ENCODE assay signal across 8 cellular contexts in genomic region chr1:89781494-89782126, GRCh38. TPM values are rescaled to one million over a fixed set of nuclear protein-coding genes. Genes with fewer than 3 reads are reported as not detected.
DNase-seq lines count a peak whose midpoint lies in the region; ATAC-seq and TF ChIP-seq lines count a peak whose summit lies in the region.

No MANE protein-coding gene starts in this region.

- DNase-seq in activated T-cell treated with anti-CD3 and anti-CD28 coated beads for 48 hours (ENCODE audit: low read depth), result peak; percentile 68
- DNase-seq in stimulated activated CD4-positive, alpha-beta T cell treated with anti-CD3 and anti-CD28 coated beads, Interleukin-4, amount 100 ng/mL, for 1 hour, result peak; percentile 84
- DNase-seq in AG08395 (ENCODE audit: low spot score), result no peak
- no peak for DNase-seq in AG08396 (ENCODE audit: low spot score)
- DNase-seq in osteoblast (ENCODE audit: insufficient read length, low spot score, missing footprints), result no peak
- DNase-seq in body of pancreas, result no peak

- H3K27me3 ChIP-seq in osteoblast (ENCODE audit: insufficient read depth, low read length) (peaks cover 3% of the 10 kb centered on the region), body of pancreas (no peaks in the 10 kb centered on the region)

- ATAC-seq in GM18873 (IDR thresholded peaks at IDR 0.05; ENCODE audit: low FRiP score, unreplicated experiment), result peak; percentile 73
- ATAC-seq in HG03108 (IDR thresholded peaks at IDR 0.05; ENCODE audit: unreplicated experiment), result peak; percentile 79
- no peak for ATAC-seq in body of pancreas

- H3K79me2 ChIP-seq in osteoblast (ENCODE audit: insufficient read depth, low read length), result no peaks in the 10 kb centered on the region

- H3K36me3 ChIP-seq in osteoblast (ENCODE audit: insufficient read depth, low read length) (no peaks in the 10 kb centered on the region), body of pancreas (replicated peaks in 1 of 2; ENCODE audit: insufficient read depth in 1 of 2, low read depth in 2 of 2) (no peaks in the 10 kb centered on the region)

- WGBS in body of pancreas, 2 donors, result 66 to 68% methylated on average over 4 of the region's 4 CpGs

- H3K4me3 ChIP-seq in osteoblast (ENCODE audit: insufficient read depth, low read length), result no peak overlapping the region
- H3K4me3 ChIP-seq in body of pancreas, result no peak overlapping the region

- no peaks in the 10 kb centered on the region for H4K20me1 ChIP-seq in osteoblast (ENCODE audit: insufficient read depth, low read length)

- TF ChIP-seq POLR2A in body of pancreas (IDR thresholded peaks at IDR 0.05), result no peak

- no peak overlapping the region for H3K4me2 ChIP-seq in osteoblast (ENCODE audit: insufficient read depth, low read length)

- H3K27ac ChIP-seq in osteoblast (ENCODE audit: low read depth, low read length) (no peak overlapping the region), body of pancreas (no peak overlapping the region)

- TF ChIP-seq CTCF in osteoblast (IDR thresholded peaks at IDR 0.05; ENCODE audit: extremely low read depth, low read depth, low read length), result no peak
- TF ChIP-seq CTCF in body of pancreas (IDR thresholded peaks at IDR 0.05), result no peak

- H3K9me3 ChIP-seq in osteoblast (ENCODE audit: low read depth, low read length), result no peaks in the 10 kb centered on the region
- no peaks in the 10 kb centered on the region for H3K9me3 ChIP-seq in body of pancreas

- H3K4me1 ChIP-seq in osteoblast (ENCODE audit: insufficient read depth, low read length) (no peaks in the 10 kb centered on the region), body of pancreas (no peaks in the 10 kb centered on the region)

- intact Hi-C loops in body of pancreas (cut with DNase I), result no loop called here

- H2AFZ ChIP-seq in osteoblast (ENCODE audit: low read length), result no peak overlapping the region

RNA-seq across cellular contexts. Expression of gene LRRC8D, which starts 39.2 kb away (rescaled TPM):
- total RNA-seq in osteoblast (23.6 and 30.4 TPM in 2 replicates), body of pancreas (10 to 100 TPM in 1 of 2 donors, 1 to 10 TPM in 1; 7.6 to 13.0 TPM)

Comparison
In these comparisons a context has a peak if more than half of its experiments do, and no peak if none do; other contexts are left out.
1. DNase-seq: peak in activated T-cell treated with anti-CD3 and anti-CD28 coated beads for 48 hours (single experiment) and stimulated activated CD4-positive, alpha-beta T cell treated with anti-CD3 and anti-CD28 coated beads, Interleukin-4, amount 100 ng/mL, for 1 hour (single experiment); none in AG08395 (single experiment), AG08396 (single experiment), osteoblast (single experiment) and body of pancreas (0 of 4).